12 cellular contexts compared by ENCODE assay signal in genomic region chr2:182870227-182870626, GRCh38. TPM values are rescaled to one million over a fixed set of nuclear protein-coding genes. Genes with fewer than 3 reads are reported as not detected.
DNase-seq lines count a peak whose midpoint lies in the region; ATAC-seq and TF ChIP-seq lines count a peak whose summit lies in the region.
"Had no signal": no experiment of that assay in that cellular context is flagged by ENCODE, and none has a peak within 500 bp of the region (broad histone marks: within the 10 kb centered on the region; RNA-seq: fewer than 3 reads in every experiment).

No MANE protein-coding gene starts in this region.

- CTCF ChIA-PET in naive thymus-derived CD4-positive, alpha-beta T cell (lab: Charles Lee), result no interaction called here

- H4K20me1 ChIP-seq in GM23338 (replicated peaks; ENCODE audit: insufficient read depth), result no peaks in the 10 kb centered on the region

- POLR2A ChIA-PET in naive thymus-derived CD4-positive, alpha-beta T cell (lab: Charles Lee), result no interaction called here

- H3K36me3 ChIP-seq in GM23338 (ENCODE audit: insufficient read depth), result no peaks in the 10 kb centered on the region
- H3K36me3 ChIP-seq in naive thymus-derived CD4-positive, alpha-beta T cell (ENCODE audit: control insufficient read depth in 2 of 3, insufficient read depth in 3 of 3, low read length in 3 of 3), result no peaks in the 10 kb centered on the region
- H3K36me3 ChIP-seq: heart left ventricle had no signal

- peaks cover 28% of the 10 kb centered on the region for H3K27me3 ChIP-seq in GM23338 (ENCODE audit: insufficient read depth)
- H3K27me3 ChIP-seq in naive thymus-derived CD4-positive, alpha-beta T cell (ENCODE audit: control insufficient read depth in 2 of 2, insufficient read depth in 2 of 2, low read length in 2 of 2), result peaks cover 8 to 11% of the 10 kb centered on the region in 2 donors

- no peak overlapping the region for H3K27ac ChIP-seq in GM23338 (ENCODE audit: low read depth)
- H3K27ac ChIP-seq in naive thymus-derived CD4-positive, alpha-beta T cell (ENCODE audit: low read depth, low read length), result no peak overlapping the region
- H3K27ac ChIP-seq: heart left ventricle had no signal

- no peak overlapping the region for H2AFZ ChIP-seq in GM23338

- H3K79me2 ChIP-seq in GM23338 (replicated peaks; ENCODE audit: insufficient read depth), result no peaks in the 10 kb centered on the region

- peak; percentile 97 for TF ChIP-seq CTCF in GM23338 (conservative IDR thresholded peaks at IDR 0.05; ENCODE audit: low read depth in 2 of 2)

- intact Hi-C loops in naive thymus-derived CD4-positive, alpha-beta T cell (cut with micrococcal nuclease), result no loop called here

- no peak overlapping the region for H3K4me3 Mint-ChIP-seq in GM23338
- no peak overlapping the region for H3K4me3 Mint-ChIP-seq in naive thymus-derived CD4-positive, alpha-beta T cell
- H3K4me3 Mint-ChIP-seq: activated naive CD4-positive, alpha-beta T cell treated with anti-CD3 and anti-CD28 coated beads, Interleukin-2, amount 50 U/mL, for 24 hours had no signal

- H3K27me3 Mint-ChIP-seq in GM23338 (ENCODE audit: insufficient read depth, low read depth, poor library complexity), result peaks cover 26% of the 10 kb centered on the region
- peaks cover 46 to 71% (median 59%) of the 10 kb centered on the region in 5 donors for H3K27me3 Mint-ChIP-seq in naive thymus-derived CD4-positive, alpha-beta T cell

- peak; percentile 26 for ATAC-seq in GM23338
- ATAC-seq in naive thymus-derived CD4-positive, alpha-beta T cell, result no peak
- no peak for ATAC-seq in HG03521 (IDR thresholded peaks at IDR 0.05; ENCODE audit: unreplicated experiment)
- ATAC-seq in HG02571 (IDR thresholded peaks at IDR 0.05; ENCODE audit: unreplicated experiment), result no peak
- ATAC-seq: heart left ventricle, right cardiac atrium, Right ventricle myocardium inferior had no signal

- H3K4me1 ChIP-seq in GM23338 (ENCODE audit: insufficient read depth), result peaks cover 14% of the 10 kb centered on the region
- H3K4me1 ChIP-seq in naive thymus-derived CD4-positive, alpha-beta T cell (ENCODE audit: control insufficient read depth in 2 of 2, insufficient read depth in 2 of 2, low read length in 2 of 2), result no peaks in the 10 kb centered on the region

- H3K4me1 Mint-ChIP-seq in GM23338, result peaks cover 16% of the 10 kb centered on the region
- peaks cover 7 to 29% (median 16%) of the 10 kb centered on the region in 7 donors for H3K4me1 Mint-ChIP-seq in naive thymus-derived CD4-positive, alpha-beta T cell

- no peak overlapping the region for H3K27ac Mint-ChIP-seq in GM23338
- no peak overlapping the region for H3K27ac Mint-ChIP-seq in naive thymus-derived CD4-positive, alpha-beta T cell
- H3K27ac Mint-ChIP-seq: activated naive CD4-positive, alpha-beta T cell treated with anti-CD3 and anti-CD28 coated beads, Interleukin-2, amount 50 U/mL, for 24 hours had no signal

- peak; percentile 94 for DNase-seq in DMS53 (lab: John Stamatoyannopoulos, UW)
- DNase-seq in GM23338 (ENCODE audit: low spot score), result peak; percentile 90
- peak; percentile 68 for DNase-seq in OCI-M1 (lab: John Stamatoyannopoulos, UW)
- peak; percentile 31 for DNase-seq in germinal center (ENCODE audit: low spot score)
- DNase-seq in naive thymus-derived CD4-positive, alpha-beta T cell, result no peak
- DNase-seq in DMS79 treated with DMSO at 0.1 percent for 48 hours (lab: John Stamatoyannopoulos, UW), result no peak
- DNase-seq: heart left ventricle, right cardiac atrium had no signal

- no peaks in the 10 kb centered on the region for H3K9me3 ChIP-seq in naive thymus-derived CD4-positive, alpha-beta T cell (ENCODE audit: control insufficient read depth in 2 of 3, low read length in 3 of 3)

- no peaks in the 10 kb centered on the region for H3K9me2 ChIP-seq in GM23338 (ENCODE audit: insufficient read depth)

- no peak overlapping the region for H3K4me3 ChIP-seq in GM23338
- no peak overlapping the region for H3K4me3 ChIP-seq in naive thymus-derived CD4-positive, alpha-beta T cell (ENCODE audit: low read length)
- H3K4me3 ChIP-seq: heart left ventricle had no signal

- no peaks in the 10 kb centered on the region; the same call in 2 of the 3 replicates for H3K36me3 Mint-ChIP-seq in GM23338 (ENCODE audit: low read depth)
- H3K36me3 Mint-ChIP-seq in naive thymus-derived CD4-positive, alpha-beta T cell, result peaks cover 0 to 4% (median 0%) of the 10 kb centered on the region in 5 donors
- H3K36me3 Mint-ChIP-seq: activated naive CD4-positive, alpha-beta T cell treated with anti-CD3 and anti-CD28 coated beads, Interleukin-2, amount 50 U/mL, for 24 hours had no signal

- 0 out of 2 replicates have a peak, but pooled peaks cover 4% of the 10 kb centered on the region for H3F3A ChIP-seq in GM23338 (replicated peaks; ENCODE audit: low read depth)

- H3K4me2 ChIP-seq in GM23338, result no peak overlapping the region

- peaks cover 7% of the 10 kb centered on the region; the same call in 2 of the 3 replicates for H3K9me3 Mint-ChIP-seq in GM23338
- peaks cover 0 to 18% (median 5%) of the 10 kb centered on the region in 11 donors for H3K9me3 Mint-ChIP-seq in naive thymus-derived CD4-positive, alpha-beta T cell
- H3K9me3 Mint-ChIP-seq: activated naive CD4-positive, alpha-beta T cell treated with anti-CD3 and anti-CD28 coated beads, Interleukin-2, amount 50 U/mL, for 24 hours had no signal

TF ChIP-seq in GM23338, 12 proteins besides CTCF, POLR2A, EP300 and RAD21 (continues in another document):
- TF ChIP-seq, protein P1, sequence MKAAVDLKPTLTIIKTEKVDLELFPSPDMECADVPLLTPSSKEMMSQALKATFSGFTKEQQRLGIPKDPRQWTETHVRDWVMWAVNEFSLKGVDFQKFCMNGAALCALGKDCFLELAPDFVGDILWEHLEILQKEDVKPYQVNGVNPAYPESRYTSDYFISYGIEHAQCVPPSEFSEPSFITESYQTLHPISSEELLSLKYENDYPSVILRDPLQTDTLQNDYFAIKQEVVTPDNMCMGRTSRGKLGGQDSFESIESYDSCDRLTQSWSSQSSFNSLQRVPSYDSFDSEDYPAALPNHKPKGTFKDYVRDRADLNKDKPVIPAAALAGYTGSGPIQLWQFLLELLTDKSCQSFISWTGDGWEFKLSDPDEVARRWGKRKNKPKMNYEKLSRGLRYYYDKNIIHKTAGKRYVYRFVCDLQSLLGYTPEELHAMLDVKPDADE (IDR thresholded peaks at IDR 0.05), result no peak
- TF ChIP-seq EZH2 (IDR thresholded peaks at IDR 0.05; ENCODE audit: low read depth, unreplicated experiment) (no peak), ZNF331 (CRISPR knock-in tag; IDR thresholded peaks at IDR 0.05; ENCODE audit: low read depth) (no peak), EZH2phosphoT487 (IDR thresholded peaks at IDR 0.05; ENCODE audit: unreplicated experiment) (no peak), POLR2AphosphoS5 (IDR thresholded peaks at IDR 0.05; ENCODE audit: low read depth) (no peak), ZNF114 (CRISPR knock-in tag; IDR thresholded peaks at IDR 0.05) (no peak)

RNA-seq across cellular contexts. Expression of gene FRZB, which starts 3.8 kb away (rescaled TPM):
- total RNA-seq in GM23338 (2014; rRNA removed; shearing (Covaris generic)), result 0.52 and 1.0 TPM in 2 replicates
- 1.2 and 1.5 TPM in 2 replicates for polyA plus RNA-seq in GM23338 (2016; fragmentation: Nextera tagmentation; extraction: Ambion mirVana)
- total RNA-seq in naive thymus-derived CD4-positive, alpha-beta T cell, result not detected
- not detected for polyA plus RNA-seq in naive thymus-derived CD4-positive, alpha-beta T cell

Comparison
In these comparisons a context has a peak if more than half of its experiments do, and no peak if none do; other contexts are left out.
1. DNase-seq: peak in DMS53 (single experiment), GM23338 (single experiment), OCI-M1 (single experiment) and germinal center (single experiment); none in naive thymus-derived CD4-positive, alpha-beta T cell (0 of 9) and DMS79 treated with DMSO at 0.1 percent for 48 hours (single experiment).